In the genomic region with DNA sequence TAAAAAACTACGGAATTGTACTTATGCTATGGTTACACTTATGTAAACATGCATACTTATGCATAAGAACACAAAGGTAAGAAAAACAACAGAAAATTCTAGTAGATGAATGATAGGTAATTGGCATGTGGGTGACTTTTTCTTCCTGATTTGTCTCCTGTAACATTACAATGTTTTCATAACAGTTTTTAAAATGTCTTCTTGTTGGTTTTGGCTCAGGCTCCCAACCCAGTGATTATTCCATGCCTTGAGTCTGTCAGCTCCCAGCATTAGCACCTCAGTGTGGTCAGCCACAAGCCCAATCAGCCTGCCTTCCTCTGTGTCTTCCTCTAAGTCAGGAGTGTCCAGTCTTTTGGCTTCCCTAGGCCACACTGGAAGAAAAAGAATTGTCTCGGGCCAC, we compare ENCODE assay signal across 1 cellular context.
TF ChIP-seq lines count a peak whose summit lies in the region.

No MANE protein-coding gene starts in this region.

TF ChIP-seq in HEK293, 187 proteins besides CTCF, POLR2A, EP300 and RAD21 (continued from another document):
- TF ChIP-seq, protein P1, sequence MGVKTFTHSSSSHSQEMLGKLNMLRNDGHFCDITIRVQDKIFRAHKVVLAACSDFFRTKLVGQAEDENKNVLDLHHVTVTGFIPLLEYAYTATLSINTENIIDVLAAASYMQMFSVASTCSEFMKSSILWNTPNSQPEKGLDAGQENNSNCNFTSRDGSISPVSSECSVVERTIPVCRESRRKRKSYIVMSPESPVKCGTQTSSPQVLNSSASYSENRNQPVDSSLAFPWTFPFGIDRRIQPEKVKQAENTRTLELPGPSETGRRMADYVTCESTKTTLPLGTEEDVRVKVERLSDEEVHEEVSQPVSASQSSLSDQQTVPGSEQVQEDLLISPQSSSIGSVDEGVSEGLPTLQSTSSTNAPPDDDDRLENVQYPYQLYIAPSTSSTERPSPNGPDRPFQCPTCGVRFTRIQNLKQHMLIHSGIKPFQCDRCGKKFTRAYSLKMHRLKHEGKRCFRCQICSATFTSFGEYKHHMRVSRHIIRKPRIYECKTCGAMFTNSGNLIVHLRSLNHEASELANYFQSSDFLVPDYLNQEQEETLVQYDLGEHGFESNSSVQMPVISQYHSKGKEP (tag by site-specific recombination; IDR thresholded peaks at IDR 0.05) = no peak
TF ChIP-seq in HEK293: peak in this region for 8.
